1 cellular context compared by ENCODE assay signal in genomic region chr20:11717562-11717961, GRCh38.
TF ChIP-seq lines count a peak whose summit lies in the region.

No MANE protein-coding gene starts in this region.

TF ChIP-seq in neural cell, 6 proteins besides CTCF, POLR2A, EP300 and RAD21 (continued from another document):
- TF ChIP-seq REST (IDR thresholded peaks at IDR 0.05; ENCODE audit: borderline replicate concordance): no peak
- no peak for TF ChIP-seq POLR2AphosphoS5 (IDR thresholded peaks at IDR 0.05)
